ENCODE assay signal across 38 cellular contexts in genomic region chr16:75710344-75710743, GRCh38. TPM values are rescaled to one million over a fixed set of nuclear protein-coding genes. Genes with fewer than 3 reads are reported as not detected.
"Had no signal": no experiment of that assay in that cellular context is flagged by ENCODE, and none has a peak within 500 bp of the region (broad histone marks: within the 10 kb centered on the region; RNA-seq: fewer than 3 reads in every experiment).

No MANE protein-coding gene starts in this region.

- H3K27me3 ChIP-seq: esophagus muscularis mucosa, foreskin keratinocyte, heart right ventricle, left lung, sigmoid colon, stomach, thyroid gland, vagina had no signal

- ATAC-seq: foreskin keratinocyte; heart right ventricle; left cardiac atrium; left lung; natural killer cell; right cardiac atrium; stimulated activated effector memory CD8-positive, alpha-beta T cell treated with anti-CD3 and anti-CD28 coated beads, Interleukin-12 subunit alpha, Interleukin-12 subunit beta, amount 100 ng/mL, for 72 hours had no signal

- H3K36me3 Mint-ChIP-seq: natural killer cell; stimulated activated effector memory CD8-positive, alpha-beta T cell treated with anti-CD3 and anti-CD28 coated beads, Interleukin-12 subunit alpha, Interleukin-12 subunit beta, amount 100 ng/mL, for 72 hours had no signal

- H3K4me3 Mint-ChIP-seq: natural killer cell; neural crest cell; stimulated activated effector memory CD8-positive, alpha-beta T cell treated with anti-CD3 and anti-CD28 coated beads, Interleukin-12 subunit alpha, Interleukin-12 subunit beta, amount 100 ng/mL, for 72 hours had no signal

- H3K9me3 ChIP-seq: prostate gland, sigmoid colon, thyroid gland had no signal

- H3K4me3 ChIP-seq: coronary artery, esophagus muscularis mucosa, heart right ventricle, left lung, prostate gland, sigmoid colon, stomach, thyroid gland, vagina had no signal

- H3K36me3 ChIP-seq: esophagus muscularis mucosa, left lung, prostate gland, sigmoid colon, thyroid gland, vagina had no signal

- H3K27ac Mint-ChIP-seq: natural killer cell; stimulated activated effector memory CD8-positive, alpha-beta T cell treated with anti-CD3 and anti-CD28 coated beads, Interleukin-12 subunit alpha, Interleukin-12 subunit beta, amount 100 ng/mL, for 72 hours had no signal

- H3K4me1 ChIP-seq: esophagus muscularis mucosa, foreskin keratinocyte, heart right ventricle, left lung, prostate gland, sigmoid colon, stomach, thyroid gland, vagina had no signal

- DNase-seq: dermis blood vessel endothelial cell; effector memory CD4-positive, alpha-beta T cell; foreskin keratinocyte; glutamatergic neuron; heart right ventricle; hippocampal formation; left cardiac atrium; left lung; natural killer cell; nucleus accumbens; right cardiac atrium; sigmoid colon; stimulated activated CD4-positive, alpha-beta T cell treated with anti-CD3 and anti-CD28 coated beads, Interleukin-2, amount 100 ng/mL, for 24 hours; stimulated activated CD4-positive, alpha-beta T cell treated with anti-CD3 and anti-CD28 coated beads, Interleukin-4, amount 100 ng/mL, for 24 hours; stimulated activated naive CD4-positive, alpha-beta T cell treated with Interleukin-2 at 50 U/mL for 16 hours; stomach; thyroid gland; trophoblast cell had no signal

- H3K27ac ChIP-seq: coronary artery, esophagus muscularis mucosa, foreskin keratinocyte, heart right ventricle, left lung, prostate gland, sigmoid colon, stomach, thyroid gland, vagina had no signal

- H3K4me1 Mint-ChIP-seq: natural killer cell; neural crest cell; stimulated activated effector memory CD8-positive, alpha-beta T cell treated with anti-CD3 and anti-CD28 coated beads, Interleukin-12 subunit alpha, Interleukin-12 subunit beta, amount 100 ng/mL, for 72 hours had no signal

RNA-seq across cellular contexts. Expression of gene DUXB, which starts 9.1 kb away (rescaled TPM):
- total RNA-seq: dermis blood vessel endothelial cell, endothelial cell of umbilical vein, epithelial cell of proximal tubule, esophagus muscularis mucosa, fibroblast of lung, foreskin keratinocyte, heart right ventricle, kidney epithelial cell, left cardiac atrium, left lung, lower leg skin, lung microvascular endothelial cell, mesenteric fat pad, natural killer cell, neural crest cell, osteocyte, prostate gland, renal cortical epithelial cell, right cardiac atrium, sigmoid colon, skeletal muscle tissue, stomach, subcutaneous adipose tissue, temporal lobe, thyroid gland, ureter, vagina had no signal
- polyA plus RNA-seq: endothelial cell of umbilical vein, fibroblast of lung, foreskin keratinocyte, heart right ventricle, right cardiac atrium, sigmoid colon, stomach had no signal

RNA-seq across cellular contexts. Expression of gene CPHXL, which starts 15.9 kb away (rescaled TPM):
- total RNA-seq: dermis blood vessel endothelial cell, endothelial cell of umbilical vein, epithelial cell of proximal tubule, esophagus muscularis mucosa, fibroblast of lung, foreskin keratinocyte, heart right ventricle, kidney epithelial cell, left cardiac atrium, left lung, lower leg skin, lung microvascular endothelial cell, mesenteric fat pad, mononuclear cell, natural killer cell, neural crest cell, osteocyte, prostate gland, renal cortical epithelial cell, right cardiac atrium, sigmoid colon, skeletal muscle tissue, stomach, subcutaneous adipose tissue, temporal lobe, thyroid gland, ureter, vagina had no signal
- polyA plus RNA-seq: endothelial cell of umbilical vein, fibroblast of lung, foreskin keratinocyte, heart right ventricle, right cardiac atrium, sigmoid colon, stomach had no signal

RNA-seq across cellular contexts. Expression of gene CPHXL2, which starts 33.5 kb away (rescaled TPM):
- total RNA-seq: dermis blood vessel endothelial cell, endothelial cell of umbilical vein, epithelial cell of proximal tubule, esophagus muscularis mucosa, fibroblast of lung, foreskin keratinocyte, heart right ventricle, kidney epithelial cell, left cardiac atrium, left lung, lower leg skin, lung microvascular endothelial cell, mesenteric fat pad, mononuclear cell, natural killer cell, neural crest cell, osteocyte, prostate gland, renal cortical epithelial cell, right cardiac atrium, sigmoid colon, skeletal muscle tissue, stomach, subcutaneous adipose tissue, temporal lobe, thyroid gland, ureter, vagina had no signal
- polyA plus RNA-seq: endothelial cell of umbilical vein, fibroblast of lung, foreskin keratinocyte, heart right ventricle, right cardiac atrium, sigmoid colon, stomach had no signal
